ENCODE assay signal across 13 cellular contexts in the genomic region with DNA sequence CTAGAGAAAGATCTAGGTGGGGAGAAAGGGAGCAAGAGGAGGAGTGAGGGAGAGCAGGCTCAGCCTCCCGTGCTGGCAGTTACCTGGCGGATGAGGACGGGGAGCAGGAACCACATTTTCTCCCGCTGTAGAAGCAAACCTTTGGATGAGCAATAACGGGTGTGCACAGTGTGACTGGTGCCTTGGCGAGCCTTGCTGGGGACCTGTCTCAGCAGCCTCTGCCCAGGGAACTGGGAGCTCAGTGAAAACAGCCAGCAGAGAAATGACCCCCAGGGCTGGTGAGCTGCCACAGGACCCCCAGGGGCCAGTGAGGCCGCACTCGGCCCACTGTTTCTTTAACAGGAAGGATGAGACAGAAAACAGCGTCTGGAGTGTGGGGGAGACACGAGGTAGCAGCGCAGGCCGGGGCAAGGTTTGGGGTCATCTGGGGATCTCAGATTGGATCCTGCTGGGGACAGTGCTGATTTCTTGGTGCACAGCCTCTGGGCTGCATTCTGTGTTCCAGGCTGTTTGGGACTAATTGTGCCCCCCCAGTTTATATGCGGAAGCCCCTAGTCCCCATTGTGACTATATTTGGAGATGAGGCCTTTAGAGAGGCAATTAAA.
"Had no signal": no experiment of that assay in that cellular context is flagged by ENCODE, and none has a peak within 500 bp of the region (broad histone marks: within the 10 kb centered on the region; RNA-seq: fewer than 3 reads in every experiment).

No MANE protein-coding gene starts in this region.

- H3K4me3 Mint-ChIP-seq: activated naive CD4-positive, alpha-beta T cell treated with anti-CD3 and anti-CD28 coated beads, Interleukin-2, amount 10 ng/mL, durations not matched to agents 7 days and 5 days had no signal

- FAIRE-seq: small intestine had no signal

- H3K27me3 ChIP-seq: gastrocnemius medialis, testis had no signal

- DNase-seq: activated CD4-positive, CD25-positive, alpha-beta regulatory T cell treated with anti-CD3 and anti-CD28 coated beads, Interleukin-2, amount 50 U/mL, for 72 hours; activated naive CD4-positive, alpha-beta T cell treated with anti-CD3 and anti-CD28 coated beads, Interleukin-2, amount 10 ng/mL, durations not matched to agents 7 days and 5 days; dorsolateral prefrontal cortex; erythroblast; gastrocnemius medialis; islet precursor cell; small intestine; stomach; T1000; testis had no signal

- H3K36me3 ChIP-seq: gastrocnemius medialis, stomach had no signal

- H3K4me1 Mint-ChIP-seq: activated naive CD4-positive, alpha-beta T cell treated with anti-CD3 and anti-CD28 coated beads, Interleukin-2, amount 10 ng/mL, durations not matched to agents 7 days and 5 days had no signal

- H3K36me3 Mint-ChIP-seq: activated naive CD4-positive, alpha-beta T cell treated with anti-CD3 and anti-CD28 coated beads, Interleukin-2, amount 10 ng/mL, durations not matched to agents 7 days and 5 days had no signal

- ATAC-seq: gastrocnemius medialis, left lobe of liver, right cardiac atrium had no signal

- H3K9me3 Mint-ChIP-seq: activated naive CD4-positive, alpha-beta T cell treated with anti-CD3 and anti-CD28 coated beads, Interleukin-2, amount 10 ng/mL, durations not matched to agents 7 days and 5 days had no signal

- H3K27ac ChIP-seq: dorsolateral prefrontal cortex, gastrocnemius medialis, stomach, testis had no signal

- H3K9me3 ChIP-seq: gastrocnemius medialis, stomach, testis had no signal

- H3K27ac Mint-ChIP-seq: activated naive CD4-positive, alpha-beta T cell treated with anti-CD3 and anti-CD28 coated beads, Interleukin-2, amount 10 ng/mL, durations not matched to agents 7 days and 5 days; progenitor cell of endocrine pancreas had no signal

- H3K4me3 ChIP-seq: dorsolateral prefrontal cortex, gastrocnemius medialis, stomach, testis had no signal
